ENCODE assay signal across 17 cellular contexts in genomic region chr1:8956461-8957349, GRCh38. TPM values are rescaled to one million over a fixed set of nuclear protein-coding genes. Genes with fewer than 3 reads are reported as not detected.
DNase-seq lines count a peak whose midpoint lies in the region; ATAC-seq and TF ChIP-seq lines count a peak whose summit lies in the region.
"Had no signal": no experiment of that assay in that cellular context is flagged by ENCODE, and none has a peak within 500 bp of the region (broad histone marks: within the 10 kb centered on the region; RNA-seq: fewer than 3 reads in every experiment).

No MANE protein-coding gene starts in this region.

- no peaks in the 10 kb centered on the region for H3K4me1 ChIP-seq in H9 (ENCODE audit: insufficient read depth, low read length)
- peaks cover 7% of the 10 kb centered on the region for H3K4me1 ChIP-seq in CD4-positive, alpha-beta memory T cell (ENCODE audit: insufficient read depth, low read length)

- H3K4me2 ChIP-seq in H9 (ENCODE audit: insufficient read depth, insufficient read length, low read length), result no peak overlapping the region

- H3K4me3 ChIP-seq in CD4-positive, alpha-beta memory T cell (ENCODE audit: low read length in 2 of 2), result no peak overlapping the region
- H3K4me3 ChIP-seq: K562 had no signal

- ATAC-seq in stimulated activated effector memory CD8-positive, alpha-beta T cell treated with anti-CD3 and anti-CD28 coated beads, Interleukin-12 subunit alpha, Interleukin-12 subunit beta, amount 100 ng/mL, for 72 hours, result no peak
- no peak for ATAC-seq in HG02973 (IDR thresholded peaks at IDR 0.05; ENCODE audit: unreplicated experiment)
- ATAC-seq: K562, PC-3 had no signal

- no peak overlapping the region for H4K8ac ChIP-seq in H9 (replicated peaks; ENCODE audit: insufficient read length, low read depth, low read length)

- H2AFZ ChIP-seq in H9 (ENCODE audit: low read length), result no peak overlapping the region

- no peak overlapping the region for H3K27ac ChIP-seq in H9 (ENCODE audit: insufficient read length, low read depth, low read length)
- no peak overlapping the region for H3K27ac ChIP-seq in CD4-positive, alpha-beta memory T cell (ENCODE audit: low read depth, low read length)

- no peak overlapping the region for H2BK5ac ChIP-seq in H9 (ENCODE audit: insufficient read length, low read length)

- H3K9ac ChIP-seq in H9 (ENCODE audit: extremely low read depth, insufficient read length, low read length), result no peak overlapping the region

- no peak overlapping the region for H3K4me3 Mint-ChIP-seq in activated CD4-positive, alpha-beta T cell treated with anti-CD3 and anti-CD28 coated beads, Interleukin-2, amount 10 ng/mL, durations not matched to agents 7 days and 5 days
- H3K4me3 Mint-ChIP-seq in H9, result no peak overlapping the region
- H3K4me3 Mint-ChIP-seq in activated naive CD8-positive, alpha-beta T cell treated with anti-CD3 and anti-CD28 coated beads for 36 hours, result peak overlapping the region; percentile 54
- no peak overlapping the region for H3K4me3 Mint-ChIP-seq in stimulated activated effector memory CD8-positive, alpha-beta T cell treated with anti-CD3 and anti-CD28 coated beads, Interleukin-12 subunit alpha, Interleukin-12 subunit beta, amount 100 ng/mL, for 72 hours
- H3K4me3 Mint-ChIP-seq in CD4-positive, alpha-beta memory T cell, result no peak overlapping the region

- no peak overlapping the region for H4K5ac ChIP-seq in H9 (ENCODE audit: insufficient read length, low read depth, low read length)

- H3K9me3 Mint-ChIP-seq in activated CD4-positive, alpha-beta T cell treated with anti-CD3 and anti-CD28 coated beads, Interleukin-2, amount 10 ng/mL, durations not matched to agents 7 days and 5 days, result peaks cover 15% of the 10 kb centered on the region
- no peaks in the 10 kb centered on the region; a peak in 1 of 5 replicates for H3K9me3 Mint-ChIP-seq in H9
- H3K9me3 Mint-ChIP-seq in activated naive CD8-positive, alpha-beta T cell treated with anti-CD3 and anti-CD28 coated beads for 36 hours, result peaks cover 11% of the 10 kb centered on the region
- peaks cover 2% of the 10 kb centered on the region for H3K9me3 Mint-ChIP-seq in stimulated activated effector memory CD8-positive, alpha-beta T cell treated with anti-CD3 and anti-CD28 coated beads, Interleukin-12 subunit alpha, Interleukin-12 subunit beta, amount 100 ng/mL, for 72 hours
- H3K9me3 Mint-ChIP-seq in CD4-positive, alpha-beta memory T cell, result peaks cover 0 to 11% (median 8%) of the 10 kb centered on the region in 8 donors

- H2AK5ac ChIP-seq in H9 (ENCODE audit: insufficient read length, low read length), result no peak overlapping the region

- no peaks in the 10 kb centered on the region for H3K79me1 ChIP-seq in H9 (ENCODE audit: insufficient read depth, low read depth, low read length, poor library complexity, severe bottlenecking)

- H4K91ac ChIP-seq in H9 (ENCODE audit: insufficient read length, low read depth, low read length), result no peak overlapping the region

- intact Hi-C loops in posterior vena cava (cut with DNase I), result no loop called here
- intact Hi-C loops in CD4-positive, alpha-beta memory T cell (cut with micrococcal nuclease), result no loop called here

- no peak for TF ChIP-seq CTCF in H9 (conservative IDR thresholded peaks at IDR 0.05)

- no peak overlapping the region for H3K23ac ChIP-seq in H9 (ENCODE audit: insufficient read length, low read depth, low read length)

- H3K23me2 ChIP-seq in H9 (ENCODE audit: insufficient read length, low read depth, low read length, poor library complexity, severe bottlenecking), result no peaks in the 10 kb centered on the region

- H3K27me3 ChIP-seq in H9 (ENCODE audit: insufficient read depth, low read length), result no peaks in the 10 kb centered on the region
- H3K27me3 ChIP-seq in CD4-positive, alpha-beta memory T cell (ENCODE audit: insufficient read depth, low read length), result no peaks in the 10 kb centered on the region

- H3T11ph ChIP-seq in H9 (ENCODE audit: low read length), result no peak overlapping the region

- no peak overlapping the region for H2BK120ac ChIP-seq in H9 (ENCODE audit: low read depth, low read length, poor library complexity, severe bottlenecking)

- peak overlapping the region; percentile 32 for H3K27ac Mint-ChIP-seq in activated CD4-positive, alpha-beta T cell treated with anti-CD3 and anti-CD28 coated beads, Interleukin-2, amount 10 ng/mL, durations not matched to agents 7 days and 5 days
- H3K27ac Mint-ChIP-seq in H9, result peak overlapping the region in 2 of 3 experiments; percentile 67 to 79; a peak in 3 of 7 replicates
- peak overlapping the region; percentile 86 for H3K27ac Mint-ChIP-seq in activated naive CD8-positive, alpha-beta T cell treated with anti-CD3 and anti-CD28 coated beads for 36 hours
- H3K27ac Mint-ChIP-seq in stimulated activated effector memory CD8-positive, alpha-beta T cell treated with anti-CD3 and anti-CD28 coated beads, Interleukin-12 subunit alpha, Interleukin-12 subunit beta, amount 100 ng/mL, for 72 hours, result peak overlapping the region; percentile 17
- peak overlapping the region in 2 of 7 donors; percentile 16 to 52 for H3K27ac Mint-ChIP-seq in CD4-positive, alpha-beta memory T cell

- H3K4me1 Mint-ChIP-seq in activated CD4-positive, alpha-beta T cell treated with anti-CD3 and anti-CD28 coated beads, Interleukin-2, amount 10 ng/mL, durations not matched to agents 7 days and 5 days, result peaks cover 41% of the 10 kb centered on the region
- H3K4me1 Mint-ChIP-seq in H9, result peaks cover 3 to 5% of the 10 kb centered on the region in 2 experiments
- H3K4me1 Mint-ChIP-seq in activated naive CD8-positive, alpha-beta T cell treated with anti-CD3 and anti-CD28 coated beads for 36 hours, result peaks cover 59% of the 10 kb centered on the region
- H3K4me1 Mint-ChIP-seq in stimulated activated effector memory CD8-positive, alpha-beta T cell treated with anti-CD3 and anti-CD28 coated beads, Interleukin-12 subunit alpha, Interleukin-12 subunit beta, amount 100 ng/mL, for 72 hours, result peaks cover 14% of the 10 kb centered on the region
- peaks cover 5 to 18% (median 6%) of the 10 kb centered on the region in 4 donors for H3K4me1 Mint-ChIP-seq in CD4-positive, alpha-beta memory T cell

- no peaks in the 10 kb centered on the region for H3K79me2 ChIP-seq in H9 (ENCODE audit: insufficient read depth, low read length)

- peak overlapping the region; percentile 23; the same call in 1 of the 2 replicates for H3K14ac ChIP-seq in H9 (ENCODE audit: insufficient read depth, low read length)

- H2BK20ac ChIP-seq in H9 (ENCODE audit: low read depth, low read length, poor library complexity, severe bottlenecking), result no peak overlapping the region

- CTCF ChIA-PET in activated CD4-positive, alpha-beta T cell treated with anti-CD3 and anti-CD28 coated beads, Interleukin-2, amount 10 ng/mL, durations not matched to agents 7 days and 5 days (lab: Charles Lee), result interaction anchor here (0.6 to 2.0 kb wide), 8 partner anchors 10 to 333 kb away, joined by 3 to 7 read pairs (median 4); no protein-coding TSS in a partner anchor
- CTCF ChIA-PET in CD4-positive, alpha-beta memory T cell (lab: Charles Lee; ENCODE audit: partially characterized antibody), result interaction anchor here (1.6 kb wide), 1 partner anchor 33 kb away, joined by 4 read pairs; no protein-coding TSS in a partner anchor

- H3K36me3 Mint-ChIP-seq in activated CD4-positive, alpha-beta T cell treated with anti-CD3 and anti-CD28 coated beads, Interleukin-2, amount 10 ng/mL, durations not matched to agents 7 days and 5 days (ENCODE audit: low read depth), result peaks cover 57% of the 10 kb centered on the region
- H3K36me3 Mint-ChIP-seq in H9 (ENCODE audit: insufficient read depth in 1 of 3, low read depth in 3 of 3), result no peaks in the 10 kb centered on the region
- peaks cover 71% of the 10 kb centered on the region for H3K36me3 Mint-ChIP-seq in activated naive CD8-positive, alpha-beta T cell treated with anti-CD3 and anti-CD28 coated beads for 36 hours
- H3K36me3 Mint-ChIP-seq in stimulated activated effector memory CD8-positive, alpha-beta T cell treated with anti-CD3 and anti-CD28 coated beads, Interleukin-12 subunit alpha, Interleukin-12 subunit beta, amount 100 ng/mL, for 72 hours, result no peaks in the 10 kb centered on the region
- peaks cover 5 to 14% of the 10 kb centered on the region in 2 donors for H3K36me3 Mint-ChIP-seq in CD4-positive, alpha-beta memory T cell

- no peak overlapping the region for H3K4ac ChIP-seq in H9 (ENCODE audit: low read depth, low read length)

- WGBS in H9 (ENCODE audit: extremely low coverage, insufficient read length, low lambda C conversion rate), result no CpG with 5 or more reads among the region's 17 CpGs

- H3K9me3 ChIP-seq in H9 (ENCODE audit: control insufficient read depth, low read depth, low read length), result no peaks in the 10 kb centered on the region
- no peaks in the 10 kb centered on the region for H3K9me3 ChIP-seq in CD4-positive, alpha-beta memory T cell (ENCODE audit: control insufficient read depth in 1 of 2, low read length in 2 of 2)

- no peak overlapping the region for H2BK15ac ChIP-seq in H9 (ENCODE audit: low read depth, low read length)

- H3K36me3 ChIP-seq in CD4-positive, alpha-beta memory T cell (ENCODE audit: insufficient read depth, low read length), result no peaks in the 10 kb centered on the region

- POLR2A ChIA-PET in activated CD4-positive, alpha-beta T cell treated with anti-CD3 and anti-CD28 coated beads, Interleukin-2, amount 10 ng/mL, durations not matched to agents 7 days and 5 days (lab: Charles Lee), result no interaction called here
- POLR2A ChIA-PET in CD4-positive, alpha-beta memory T cell (lab: Charles Lee; ENCODE audit: partially characterized antibody), result no interaction called here

- H2BK12ac ChIP-seq in H9 (ENCODE audit: insufficient read length, low read depth, low read length), result no peak overlapping the region

- no peak for DNase-seq in activated CD4-positive, alpha-beta T cell treated with anti-CD3 and anti-CD28 coated beads, Interleukin-2, amount 10 ng/mL, durations not matched to agents 7 days and 5 days
- DNase-seq in activated CD4-positive, alpha-beta T cell treated with anti-CD3 and anti-CD28 coated beads, Interleukin-2, amount 50 U/mL, for 1 hour, result no peak
- DNase-seq in H9 (no peak), posterior vena cava (ENCODE audit: low spot score) (no peak)
- DNase-seq in activated naive CD8-positive, alpha-beta T cell treated with anti-CD3 and anti-CD28 coated beads for 36 hours, result no peak
- DNase-seq in stimulated activated effector memory CD8-positive, alpha-beta T cell treated with anti-CD3 and anti-CD28 coated beads, Interleukin-12 subunit alpha, Interleukin-12 subunit beta, amount 100 ng/mL, for 72 hours (ENCODE audit: low spot score in 2 of 2), result no peak
- DNase-seq in CD4-positive, alpha-beta memory T cell, result no peak
- DNase-seq: C1 segment of cervical spinal cord, COR-L47, NCI-H1105 treated with DMSO at 0.1 percent for 48 hours, NCI-H187, NCI-H69, PC-3 had no signal

- no peak overlapping the region for H3K18ac ChIP-seq in H9 (ENCODE audit: insufficient read length, low read depth, low read length)

- H4K20me1 ChIP-seq in H9 (ENCODE audit: control insufficient read depth, insufficient read depth, insufficient read length), result no peaks in the 10 kb centered on the region

- no peak overlapping the region for H3K56ac ChIP-seq in H9 (ENCODE audit: insufficient read length, low read depth, low read length)

- no peaks in the 10 kb centered on the region for H3K27me3 Mint-ChIP-seq in activated CD4-positive, alpha-beta T cell treated with anti-CD3 and anti-CD28 coated beads, Interleukin-2, amount 10 ng/mL, durations not matched to agents 7 days and 5 days
- H3K27me3 Mint-ChIP-seq in H9 (ENCODE audit: low read depth), result no peaks in the 10 kb centered on the region
- H3K27me3 Mint-ChIP-seq in activated naive CD8-positive, alpha-beta T cell treated with anti-CD3 and anti-CD28 coated beads for 36 hours, result no peaks in the 10 kb centered on the region
- H3K27me3 Mint-ChIP-seq in CD4-positive, alpha-beta memory T cell, result peaks cover 0 to 2% of the 10 kb centered on the region in 2 donors

RNA-seq across cellular contexts. Expression of gene CA6, which starts 11.0 kb away (rescaled TPM):
- under 1 TPM; 0.25 to 0.31 TPM for total RNA-seq in activated CD4-positive, alpha-beta T cell treated with anti-CD3 and anti-CD28 coated beads, Interleukin-2, amount 10 ng/mL, durations not matched to agents 7 days and 5 days
- total RNA-seq in H9 (2021) (not detected in 2 replicates), posterior vena cava (not detected)
- 10 to 100 TPM; 12.3 to 13.7 TPM for total RNA-seq in activated naive CD8-positive, alpha-beta T cell treated with anti-CD3 and anti-CD28 coated beads for 36 hours
- total RNA-seq in CD4-positive, alpha-beta memory T cell, result not detected
- 1 to 10 TPM in 1 of 2 donors, under 1 TPM in 1; 0.35 to 2.5 TPM for polyA plus RNA-seq in CD4-positive, alpha-beta memory T cell
- total RNA-seq: A172, K562, M059J had no signal
- polyA plus RNA-seq: K562 had no signal

Comparison
In these comparisons a context has a peak if more than half of its experiments do, and no peak if none do; other contexts are left out.
1. RNA of gene CA6, which starts 11.0 kb away (total RNA-seq): 12.3 to 13.7 TPM in activated naive CD8-positive, alpha-beta T cell treated with anti-CD3 and anti-CD28 coated beads for 36 hours; 0.25 to 0.31 TPM in activated CD4-positive, alpha-beta T cell treated with anti-CD3 and anti-CD28 coated beads, Interleukin-2, amount 10 ng/mL, durations not matched to agents 7 days and 5 days, not detected in CD4-positive, alpha-beta memory T cell, not detected in H9 and not detected in posterior vena cava; every median in the first group is over 10 times any median in the second.